Comparison of ENCODE assay signal across 8 cellular contexts in the genomic region with DNA sequence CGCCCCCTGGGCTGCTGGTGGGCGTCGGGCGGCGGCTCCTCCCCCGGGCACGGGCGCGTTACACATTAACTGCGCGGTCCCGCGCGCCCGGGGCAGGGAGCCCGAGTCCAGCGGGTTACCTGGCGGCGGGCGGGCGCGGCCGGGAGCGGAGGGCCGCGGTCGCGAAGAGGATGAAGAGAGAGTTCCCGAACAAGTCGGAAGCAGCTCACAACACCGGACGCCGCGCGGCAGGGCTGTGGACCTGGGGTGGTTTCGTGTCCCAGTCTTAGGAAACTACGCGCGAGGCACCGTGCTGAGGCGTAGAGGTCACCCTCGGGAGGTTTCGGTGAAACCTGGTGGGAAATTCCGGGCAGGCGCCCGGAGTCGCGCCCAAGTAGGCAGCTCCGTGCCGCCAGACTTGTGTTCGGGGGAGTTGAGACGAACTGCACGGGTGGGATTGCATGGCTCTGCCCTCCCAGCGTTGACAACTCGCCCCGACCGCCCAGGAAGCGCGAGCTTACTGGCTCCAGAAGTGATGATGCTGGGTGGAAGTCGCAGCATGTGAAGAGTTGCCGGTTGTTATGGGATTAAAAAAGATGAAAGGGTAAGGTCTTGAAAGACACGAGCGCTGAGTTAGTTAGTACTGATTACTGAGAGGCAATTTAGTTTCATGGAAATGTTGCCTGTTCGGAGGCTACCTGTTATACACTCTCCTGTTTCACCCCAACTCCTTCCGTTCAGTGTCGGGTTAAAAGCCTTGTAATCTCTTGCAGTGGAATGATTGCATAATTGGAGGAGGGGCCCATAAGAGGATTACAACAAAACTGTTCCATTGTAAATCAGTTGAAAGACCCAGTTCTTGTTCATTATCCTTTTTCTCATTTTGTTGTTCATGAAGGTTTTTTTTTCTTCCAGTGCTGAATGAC. TPM values are rescaled to one million over a fixed set of nuclear protein-coding genes. Genes with fewer than 3 reads are reported as not detected.
DNase-seq lines count a peak whose midpoint lies in the region; ATAC-seq and TF ChIP-seq lines count a peak whose summit lies in the region.

No MANE protein-coding gene starts in this region.

- no peaks in the 10 kb centered on the region for H3K9me3 Mint-ChIP-seq in chondrocyte (ENCODE audit: low read depth)

- H3K4me3 Mint-ChIP-seq in chondrocyte (ENCODE audit: unreplicated experiment): peak overlapping the region; percentile 77

- peaks cover 12% of the 10 kb centered on the region for H3K4me1 Mint-ChIP-seq in chondrocyte (ENCODE audit: low read depth)

- DNase-seq in NCI-H2227 (lab: John Stamatoyannopoulos, UW; ENCODE audit: unreplicated experiment) (peak; percentile 80), chondrocyte (ENCODE audit: low spot score) (peak; percentile 87)
- DNase-seq in activated CD4-positive, CD25-positive, alpha-beta regulatory T cell treated with anti-CD3 and anti-CD28 coated beads, Interleukin-2, amount 50 U/mL, for 72 hours: peak; percentile 58
- peak; percentile 55 for DNase-seq in stimulated activated CD4-positive, alpha-beta T cell treated with anti-CD3 and anti-CD28 coated beads, Interleukin-1b, Interleukin-23, amount 100 ng/mL, for 48 hours

- H3K27ac ChIP-seq in 22Rv1 (peak overlapping the region; percentile 94), layer of hippocampus (ENCODE audit: low read depth, low read length) (peak overlapping the region; percentile 74)

- peak overlapping the region; percentile 9 for H3K27ac Mint-ChIP-seq in chondrocyte (ENCODE audit: unreplicated experiment)

- no peaks in the 10 kb centered on the region for H3K36me3 Mint-ChIP-seq in chondrocyte (ENCODE audit: low read depth)

- TF ChIP-seq CTCF in 22Rv1 (IDR thresholded peaks at IDR 0.05): no peak
- no peak for TF ChIP-seq CTCF in chondrocyte (IDR thresholded peaks at IDR 0.05)

- H3K27me3 Mint-ChIP-seq in chondrocyte (ENCODE audit: low read depth): no peaks in the 10 kb centered on the region

- ATAC-seq in GM18858 (IDR thresholded peaks at IDR 0.05; ENCODE audit: unreplicated experiment): peak; percentile 27
- peak; percentile 37 for ATAC-seq in HG03095 (IDR thresholded peaks at IDR 0.05; ENCODE audit: unreplicated experiment)

- no peaks in the 10 kb centered on the region for H3K27me3 ChIP-seq in layer of hippocampus (ENCODE audit: control insufficient read depth, insufficient read depth, low read length)

RNA-seq across cellular contexts. Expression of gene RAB3IP, which starts 0.9 kb away (rescaled TPM):
- total RNA-seq in chondrocyte: 13.9 to 15.6 TPM (median 13.9 TPM) in 3 replicates

RNA-seq across cellular contexts. Expression of gene BEST3, which starts 40.4 kb away (rescaled TPM):
- 0.15 to 0.20 TPM in 2 of 3 replicates, not detected in the other for total RNA-seq in chondrocyte

Comparison
In these comparisons a context has a peak if more than half of its experiments do, and no peak if none do; other contexts are left out.
1. Peak in every context shown above with its lines: DNase-seq, ATAC-seq and H3K27ac ChIP-seq.